ENCODE assay signal across 1 cellular context in genomic region chr4:41514169-41514568, GRCh38.
TF ChIP-seq lines count a peak whose summit lies in the region.

No MANE protein-coding gene starts in this region.

TF ChIP-seq in SK-N-SH treated with all-trans-retinoic acid at 6 μM for 48 hours, 23 proteins besides CTCF, POLR2A, EP300 and RAD21 (continued from another document):
- TF ChIP-seq, protein P1, sequence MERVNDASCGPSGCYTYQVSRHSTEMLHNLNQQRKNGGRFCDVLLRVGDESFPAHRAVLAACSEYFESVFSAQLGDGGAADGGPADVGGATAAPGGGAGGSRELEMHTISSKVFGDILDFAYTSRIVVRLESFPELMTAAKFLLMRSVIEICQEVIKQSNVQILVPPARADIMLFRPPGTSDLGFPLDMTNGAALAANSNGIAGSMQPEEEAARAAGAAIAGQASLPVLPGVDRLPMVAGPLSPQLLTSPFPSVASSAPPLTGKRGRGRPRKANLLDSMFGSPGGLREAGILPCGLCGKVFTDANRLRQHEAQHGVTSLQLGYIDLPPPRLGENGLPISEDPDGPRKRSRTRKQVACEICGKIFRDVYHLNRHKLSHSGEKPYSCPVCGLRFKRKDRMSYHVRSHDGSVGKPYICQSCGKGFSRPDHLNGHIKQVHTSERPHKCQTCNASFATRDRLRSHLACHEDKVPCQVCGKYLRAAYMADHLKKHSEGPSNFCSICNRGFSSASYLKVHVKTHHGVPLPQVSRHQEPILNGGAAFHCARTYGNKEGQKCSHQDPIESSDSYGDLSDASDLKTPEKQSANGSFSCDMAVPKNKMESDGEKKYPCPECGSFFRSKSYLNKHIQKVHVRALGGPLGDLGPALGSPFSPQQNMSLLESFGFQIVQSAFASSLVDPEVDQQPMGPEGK (CRISPR knock-in tag; IDR thresholded peaks at IDR 0.05; ENCODE audit: borderline replicate concordance) = no peak
